In the genomic region with DNA sequence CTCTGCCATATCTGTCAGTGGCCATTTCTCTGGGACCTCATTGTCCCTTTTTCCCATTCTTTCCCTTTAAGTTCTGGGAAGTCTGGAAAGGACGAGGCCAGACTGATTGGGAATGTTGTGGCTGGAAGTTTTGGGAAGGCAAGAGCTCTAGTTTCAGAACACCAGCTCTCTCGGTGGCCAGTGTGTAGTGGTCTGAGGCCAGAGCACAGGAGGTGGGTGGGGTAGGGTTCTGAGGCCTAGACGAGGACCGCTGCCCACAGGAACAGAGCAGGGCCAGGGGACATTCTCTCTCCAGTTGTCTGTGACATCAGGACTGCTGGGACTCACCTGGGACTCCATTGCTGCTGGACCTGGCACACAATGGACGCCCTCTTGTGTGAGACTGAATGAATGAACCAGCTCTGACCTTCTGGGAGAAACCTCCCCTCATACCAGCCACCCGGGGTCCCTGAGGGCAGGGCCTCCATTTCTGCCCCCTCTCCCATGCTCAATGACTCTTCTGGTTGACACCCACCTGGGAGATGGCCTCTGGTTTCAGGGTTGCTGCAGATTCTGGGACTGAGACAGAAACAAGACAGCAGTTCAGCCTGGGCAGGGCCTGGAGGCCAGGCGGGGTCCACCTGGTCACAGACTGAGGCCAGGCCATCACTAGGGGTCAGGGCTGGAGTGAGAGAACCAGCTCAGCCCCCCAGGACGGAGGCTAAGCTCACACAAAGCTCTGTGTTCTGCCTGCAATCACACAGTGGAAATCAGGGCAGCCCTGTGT, we compare ENCODE assay signal across 16 cellular contexts. TPM values are rescaled to one million over a fixed set of nuclear protein-coding genes. Genes with fewer than 3 reads are reported as not detected.
"Had no signal": no experiment of that assay in that cellular context is flagged by ENCODE, and none has a peak within 500 bp of the region (broad histone marks: within the 10 kb centered on the region; RNA-seq: fewer than 3 reads in every experiment).

No MANE protein-coding gene starts in this region.

- H3K4me3 Mint-ChIP-seq: activated CD4-positive, alpha-beta T cell treated with anti-CD3 and anti-CD28 coated beads, Interleukin-2, amount 10 ng/mL, durations not matched to agents 24 days and 14 days; activated naive CD4-positive, alpha-beta T cell treated with anti-CD3 and anti-CD28 coated beads, Interleukin-2, amount 50 U/mL, for 24 hours; central memory CD8-positive, alpha-beta T cell; nephron; T-helper 17 cell; WTC11 had no signal

- H3K27me3 ChIP-seq: body of pancreas, pancreas, upper lobe of left lung had no signal

- H3K27ac Mint-ChIP-seq: activated CD4-positive, alpha-beta T cell treated with anti-CD3 and anti-CD28 coated beads, Interleukin-2, amount 10 ng/mL, durations not matched to agents 24 days and 14 days; activated naive CD4-positive, alpha-beta T cell treated with anti-CD3 and anti-CD28 coated beads, Interleukin-2, amount 50 U/mL, for 24 hours; nephron; T-helper 17 cell; WTC11 had no signal

- ATAC-seq: body of pancreas, left colon, T-helper 17 cell, WTC11 had no signal

- H3K9me3 ChIP-seq: body of pancreas, pancreas, suprapubic skin, upper lobe of left lung had no signal

- H3K36me3 Mint-ChIP-seq: activated naive CD4-positive, alpha-beta T cell treated with anti-CD3 and anti-CD28 coated beads, Interleukin-2, amount 50 U/mL, for 24 hours; WTC11 had no signal

- H3K9me3 Mint-ChIP-seq: activated CD4-positive, alpha-beta T cell treated with anti-CD3 and anti-CD28 coated beads, Interleukin-2, amount 10 ng/mL, durations not matched to agents 24 days and 14 days; activated naive CD4-positive, alpha-beta T cell treated with anti-CD3 and anti-CD28 coated beads, Interleukin-2, amount 50 U/mL, for 24 hours; central memory CD8-positive, alpha-beta T cell; nephron; WTC11 had no signal

- H3K36me3 ChIP-seq: pancreas, suprapubic skin, upper lobe of left lung had no signal

- H3K4me1 Mint-ChIP-seq: activated CD4-positive, alpha-beta T cell treated with anti-CD3 and anti-CD28 coated beads, Interleukin-2, amount 10 ng/mL, durations not matched to agents 24 days and 14 days; activated naive CD4-positive, alpha-beta T cell treated with anti-CD3 and anti-CD28 coated beads, Interleukin-2, amount 50 U/mL, for 24 hours; central memory CD8-positive, alpha-beta T cell; T-helper 17 cell; WTC11 had no signal

- DNase-seq: activated CD4-positive, alpha-beta T cell treated with anti-CD3 and anti-CD28 coated beads, Interleukin-2, amount 10 ng/mL, durations not matched to agents 24 days and 14 days; activated T-cell treated with anti-CD3 and anti-CD28 coated beads for 4 hours; amniotic stem cell; body of pancreas; left colon; mesenchymal stem cell; pancreas; stimulated activated CD4-positive, alpha-beta T cell treated with anti-CD3 and anti-CD28 coated beads, Interleukin-2, amount 100 ng/mL, for 24 hours; stimulated activated naive CD4-positive, alpha-beta T cell; T-helper 17 cell had no signal

- H3K27me3 Mint-ChIP-seq: activated naive CD4-positive, alpha-beta T cell treated with anti-CD3 and anti-CD28 coated beads, Interleukin-2, amount 50 U/mL, for 24 hours had no signal

- H3K4me1 ChIP-seq: body of pancreas, pancreas, suprapubic skin, upper lobe of left lung had no signal

- H3K27ac ChIP-seq: body of pancreas, pancreas, suprapubic skin, upper lobe of left lung had no signal

- H3K4me3 ChIP-seq: body of pancreas, pancreas, suprapubic skin, upper lobe of left lung had no signal

RNA-seq across cellular contexts. Expression of a gene that starts 8.4 kb away (rescaled TPM):
- total RNA-seq: left colon, pancreas, suprapubic skin, T-helper 17 cell, upper lobe of left lung had no signal
